Comparison of ENCODE assay signal across 8 cellular contexts in genomic region chr7:22001345-22002004, GRCh38. TPM values are rescaled to one million over a fixed set of nuclear protein-coding genes. Genes with fewer than 3 reads are reported as not detected.
DNase-seq lines count a peak whose midpoint lies in the region; ATAC-seq and TF ChIP-seq lines count a peak whose summit lies in the region.

No MANE protein-coding gene starts in this region.

- H3K9me3 ChIP-seq in DOHH2 (ENCODE audit: control insufficient read depth, insufficient read depth, low read length) = no peaks in the 10 kb centered on the region

- H3K4me1 Mint-ChIP-seq in naive B cell = peaks cover 4 to 7% (median 6%) of the 10 kb centered on the region in 3 donors

- no peaks in the 10 kb centered on the region for H3K36me3 ChIP-seq in DOHH2 (ENCODE audit: control insufficient read depth, low read length)

- no peaks in the 10 kb centered on the region for H3K79me2 ChIP-seq in DOHH2 (ENCODE audit: control insufficient read depth, low read length)

- H3K4me3 ChIP-seq in DOHH2 (ENCODE audit: low read length) = no peak overlapping the region
- H3K4me3 ChIP-seq in NB4 (ENCODE audit: low read depth, low read length) = no peak overlapping the region

- H3K27ac ChIP-seq in DOHH2 (ENCODE audit: low read depth, low read length) (no peak overlapping the region), epithelial cell of prostate (peak overlapping the region; percentile 64)

- peaks cover 0 to 14% (median 9%) of the 10 kb centered on the region in 3 donors for H3K27me3 Mint-ChIP-seq in naive B cell

- no peaks in the 10 kb centered on the region for H3K9me3 Mint-ChIP-seq in naive B cell

- peak; percentile 87 for TF ChIP-seq CTCF in DOHH2 (IDR thresholded peaks at IDR 0.05; ENCODE audit: low read depth, low read length, poor library complexity, severe bottlenecking)
- TF ChIP-seq CTCF in NB4 (IDR thresholded peaks at IDR 0.05; ENCODE audit: low read depth, low read length) = peak; percentile 67

- TF ChIP-seq POLR2A in NB4 (IDR thresholded peaks at IDR 0.05; ENCODE audit: extremely low read depth, insufficient read length) = no peak

- peaks cover 7% of the 10 kb centered on the region for H3K4me1 ChIP-seq in DOHH2 (ENCODE audit: control insufficient read depth, low read length)

- H3K36me3 Mint-ChIP-seq in naive B cell = no peaks in the 10 kb centered on the region

- peaks cover 40% of the 10 kb centered on the region for H3K27me3 ChIP-seq in DOHH2 (ENCODE audit: control insufficient read depth, low read length)

- peak; percentile 62 for ATAC-seq in GM21381 (IDR thresholded peaks at IDR 0.05; ENCODE audit: unreplicated experiment)
- peak; percentile 68 to 77 for ATAC-seq in naive B cell (ENCODE audit: low read depth in 2 of 2)

- peak overlapping the region; percentile 32; the same call in 1 of the 2 replicates for H3K4me2 ChIP-seq in DOHH2 (ENCODE audit: low read length)

- H3F3A ChIP-seq in DOHH2 (ENCODE audit: control insufficient read depth, insufficient read depth) = no peaks in the 10 kb centered on the region

- peak overlapping the region in 7 of 8 donors; percentile 15 to 73 (median 41) for H3K4me3 Mint-ChIP-seq in naive B cell

- H3K9me2 ChIP-seq in DOHH2 (replicated peaks; ENCODE audit: control insufficient read depth, low read length) = no peaks in the 10 kb centered on the region

- H4K20me1 ChIP-seq in DOHH2 (ENCODE audit: control insufficient read depth, insufficient read depth, low read depth, low read length) = no peaks in the 10 kb centered on the region

- peak; percentile 63 for DNase-seq in NB4 (ENCODE audit: low read depth)
- peak; percentile 60 for DNase-seq in SKM-1 treated with dmso at 0.1 percent for 144 hours (lab: John Stamatoyannopoulos, UW; ENCODE audit: unreplicated experiment)
- DNase-seq in epithelial cell of prostate (ENCODE audit: low read depth, low spot score) = peak; percentile 46
- DNase-seq in naive B cell = peak; percentile 67
- no peak for DNase-seq in occipital lobe (lab: John Stamatoyannopoulos, UW)
- DNase-seq in effector CD8-positive, alpha-beta T cell (lab: John Stamatoyannopoulos, UW) = no peak

- H3K27ac Mint-ChIP-seq in naive B cell = peak overlapping the region in 3 of 6 donors; percentile 40 to 89 (median 43)

RNA-seq across cellular contexts. Expression of gene CDCA7L, which starts 55.8 kb away (rescaled TPM):
- 100 to 1,000 TPM; 229 to 356 (median 303) TPM for polyA plus RNA-seq in naive B cell (ENCODE audit: low read depth in 6 of 6)
- 26.7 TPM for total RNA-seq in occipital lobe

Comparison
In these comparisons a context has a peak if more than half of its experiments do, and no peak if none do; other contexts are left out.
1. DNase-seq: peak in NB4 (single experiment), SKM-1 treated with dmso at 0.1 percent for 144 hours (single experiment), epithelial cell of prostate (single experiment) and naive B cell (single experiment); none in occipital lobe (single experiment) and effector CD8-positive, alpha-beta T cell (single experiment).